7 cellular contexts compared by ENCODE assay signal in genomic region chr16:15008597-15008996, GRCh38. TPM values are rescaled to one million over a fixed set of nuclear protein-coding genes. Genes with fewer than 3 reads are reported as not detected.
DNase-seq lines count a peak whose midpoint lies in the region; ATAC-seq and TF ChIP-seq lines count a peak whose summit lies in the region.
"Not testable (repeated sequence)": the region's sequence is repeated elsewhere in the genome, so short reads cannot be mapped to it uniquely, and the experiment has no call there.

No MANE protein-coding gene starts in this region.

- not testable (repeated sequence) for H3K4me1 Mint-ChIP-seq in GM23338
- peaks cover 10% of the 10 kb centered on the region for H3K4me1 Mint-ChIP-seq in central memory CD8-positive, alpha-beta T cell
- H3K4me1 Mint-ChIP-seq in naive thymus-derived CD4-positive, alpha-beta T cell: peaks cover 0 to 32% (median 25%) of the 10 kb centered on the region in 7 donors

- not testable (repeated sequence) for H3K9me3 Mint-ChIP-seq in GM23338; central memory CD8-positive, alpha-beta T cell; naive thymus-derived CD4-positive, alpha-beta T cell

- H3K27me3 ChIP-seq in BLaER1 treated with 17β-estradiol and CSF1 and Interleukin-3, amounts not matched to agents 10 nM and 100 nM; GM23338 (ENCODE audit: insufficient read depth); naive thymus-derived CD4-positive, alpha-beta T cell (ENCODE audit: control insufficient read depth in 2 of 2, insufficient read depth in 2 of 2, low read length in 2 of 2); upper lobe of right lung: not testable (repeated sequence)

- H3K27me3 Mint-ChIP-seq in GM23338 (ENCODE audit: insufficient read depth, low read depth, poor library complexity); central memory CD8-positive, alpha-beta T cell; naive thymus-derived CD4-positive, alpha-beta T cell: not testable (repeated sequence)

- peak overlapping the region in 8 of 11 experiments; percentile 9 to 61 (median 21); a peak in 11 of 22 replicates for H3K4me2 ChIP-seq in BLaER1 treated with 17β-estradiol and CSF1 and Interleukin-3, amounts not matched to agents 10 nM and 100 nM
- H3K4me2 ChIP-seq in GM23338: not testable (repeated sequence)

- POLR2A ChIA-PET in naive thymus-derived CD4-positive, alpha-beta T cell (lab: Charles Lee): not testable (repeated sequence)

- not testable (repeated sequence) for H3K4me3 ChIP-seq in BLaER1 treated with 17β-estradiol and CSF1 and Interleukin-3, amounts not matched to agents 10 nM and 100 nM; GM23338; naive thymus-derived CD4-positive, alpha-beta T cell (ENCODE audit: low read length); upper lobe of right lung

- H3K36me3 ChIP-seq in BLaER1 treated with 17β-estradiol and CSF1 and Interleukin-3, amounts not matched to agents 10 nM and 100 nM: peaks cover 51 to 82% (median 64%) of the 10 kb centered on the region in 11 experiments
- H3K36me3 ChIP-seq in GM23338 (ENCODE audit: insufficient read depth) (peaks cover 14% of the 10 kb centered on the region; the same call in 1 of the 2 replicates), upper lobe of right lung (peaks cover 78% of the 10 kb centered on the region)
- peaks cover 0 to 25% (median 5%) of the 10 kb centered on the region in 3 experiments for H3K36me3 ChIP-seq in naive thymus-derived CD4-positive, alpha-beta T cell (ENCODE audit: control insufficient read depth in 2 of 3, insufficient read depth in 3 of 3, low read length in 3 of 3)

- not testable (repeated sequence) for ATAC-seq in GM23338; central memory CD8-positive, alpha-beta T cell (replicated peaks; ENCODE audit: extremely low read depth, poor library complexity, severe bottlenecking); naive thymus-derived CD4-positive, alpha-beta T cell
- ATAC-seq in upper lobe of right lung: peak; percentile 54

- CTCF ChIA-PET in naive thymus-derived CD4-positive, alpha-beta T cell (lab: Charles Lee): not testable (repeated sequence)

- H3K9me3 ChIP-seq in BLaER1 treated with 17β-estradiol and CSF1 and Interleukin-3, amounts not matched to agents 10 nM and 100 nM (replicated peaks in 1 of 11); naive thymus-derived CD4-positive, alpha-beta T cell (ENCODE audit: control insufficient read depth in 2 of 3, low read length in 3 of 3); upper lobe of right lung: not testable (repeated sequence)

- H3F3A ChIP-seq in GM23338 (replicated peaks; ENCODE audit: low read depth): not testable (repeated sequence)

- peak overlapping the region in 2 of 11 experiments; percentile 0 to 2; a peak in 2 of 22 replicates for H3K27ac ChIP-seq in BLaER1 treated with 17β-estradiol and CSF1 and Interleukin-3, amounts not matched to agents 10 nM and 100 nM
- not testable (repeated sequence) for H3K27ac ChIP-seq in GM23338 (ENCODE audit: low read depth); naive thymus-derived CD4-positive, alpha-beta T cell (ENCODE audit: low read depth, low read length); upper lobe of right lung

- not testable (repeated sequence) for H3K9me2 ChIP-seq in GM23338 (ENCODE audit: insufficient read depth)

- in situ Hi-C loops in SK-MEL-5 (cut with HindIII; ENCODE audit: low pct_unique_long_range_greater_than_20kb, low sequenced_read_pairs): not testable (repeated sequence)

- TF ChIP-seq CTCF in GM23338 (conservative IDR thresholded peaks at IDR 0.05; ENCODE audit: low read depth in 2 of 2); upper lobe of right lung (IDR thresholded peaks at IDR 0.05): not testable (repeated sequence)

- intact Hi-C loops in naive thymus-derived CD4-positive, alpha-beta T cell (cut with micrococcal nuclease); upper lobe of right lung (cut with DNase I): not testable (repeated sequence)

- H3K36me3 Mint-ChIP-seq in GM23338 (ENCODE audit: low read depth): peaks cover 53% of the 10 kb centered on the region
- H3K36me3 Mint-ChIP-seq in central memory CD8-positive, alpha-beta T cell (ENCODE audit: insufficient read depth): peaks cover 48% of the 10 kb centered on the region
- H3K36me3 Mint-ChIP-seq in naive thymus-derived CD4-positive, alpha-beta T cell: peaks cover 6 to 56% (median 32%) of the 10 kb centered on the region in 5 donors

- peak overlapping the region; percentile 6; the same call in 1 of the 2 replicates for H3K27ac Mint-ChIP-seq in GM23338
- peak overlapping the region; percentile 73 for H3K27ac Mint-ChIP-seq in central memory CD8-positive, alpha-beta T cell (ENCODE audit: low read depth)
- H3K27ac Mint-ChIP-seq in naive thymus-derived CD4-positive, alpha-beta T cell: peak overlapping the region in 5 of 9 donors; percentile 1 to 55 (median 29)

- peaks cover 0 to 22% (median 9%) of the 10 kb centered on the region in 11 experiments; a peak in 11 of 22 replicates for H4K20me1 ChIP-seq in BLaER1 treated with 17β-estradiol and CSF1 and Interleukin-3, amounts not matched to agents 10 nM and 100 nM
- not testable (repeated sequence) for H4K20me1 ChIP-seq in GM23338 (replicated peaks; ENCODE audit: insufficient read depth)

- not testable (repeated sequence) for H2AFZ ChIP-seq in GM23338

- H3K4me3 Mint-ChIP-seq in GM23338; central memory CD8-positive, alpha-beta T cell; naive thymus-derived CD4-positive, alpha-beta T cell: not testable (repeated sequence)

- DNase-seq in GM23338 (ENCODE audit: low spot score); central memory CD8-positive, alpha-beta T cell (ENCODE audit: low spot score in 2 of 2); naive thymus-derived CD4-positive, alpha-beta T cell; upper lobe of right lung: not testable (repeated sequence)
- DNase-seq in SK-MEL-5 (ENCODE audit: low read depth, low spot score) (peak; percentile 56), foreskin melanocyte (peak; percentile 30)

- H3K4me1 ChIP-seq in BLaER1 treated with 17β-estradiol and CSF1 and Interleukin-3, amounts not matched to agents 10 nM and 100 nM: peaks cover 25 to 52% (median 42%) of the 10 kb centered on the region in 10 experiments
- H3K4me1 ChIP-seq in GM23338 (ENCODE audit: insufficient read depth); naive thymus-derived CD4-positive, alpha-beta T cell (ENCODE audit: control insufficient read depth in 2 of 2, insufficient read depth in 2 of 2, low read length in 2 of 2); upper lobe of right lung: not testable (repeated sequence)

- not testable (repeated sequence) for H3K9ac ChIP-seq in BLaER1 treated with 17β-estradiol and CSF1 and Interleukin-3, amounts not matched to agents 10 nM and 100 nM

- not testable (repeated sequence) for H3K79me2 ChIP-seq in GM23338 (replicated peaks; ENCODE audit: insufficient read depth)

RNA-seq across cellular contexts. Expression of gene PDXDC1, which starts 33.8 kb away (rescaled TPM):
- total RNA-seq in GM23338 (2014; rRNA removed; shearing (Covaris generic)): 86.1 and 91.6 TPM in 2 replicates
- 39.0 and 40.0 TPM in 2 replicates for polyA plus RNA-seq in GM23338 (2016; fragmentation: Nextera tagmentation; extraction: Ambion mirVana)
- 127 and 129 TPM in 2 replicates for total RNA-seq in SK-MEL-5 (2014; rRNA removed; shearing (Covaris generic))
- polyA plus RNA-seq in SK-MEL-5 (2015; cell fraction: cytosol; rRNA removed): 117 and 141 TPM in 2 replicates
- 170 and 195 TPM in 2 replicates for polyA plus RNA-seq in SK-MEL-5 (2015; cell fraction: nucleus; rRNA removed)
- 10 to 100 TPM; 50.6 to 79.4 (median 54.9) TPM for total RNA-seq in naive thymus-derived CD4-positive, alpha-beta T cell
- polyA plus RNA-seq in naive thymus-derived CD4-positive, alpha-beta T cell: 10 to 100 TPM; 28.6 to 44.5 TPM
- 100 TPM for total RNA-seq in upper lobe of right lung

RNA-seq across cellular contexts. Expression of gene NTAN1, which starts 47.3 kb away (rescaled TPM):
- 31.4 and 39.4 TPM in 2 replicates for total RNA-seq in GM23338 (2014; rRNA removed; shearing (Covaris generic))
- 51.0 and 53.4 TPM in 2 replicates for polyA plus RNA-seq in GM23338 (2016; fragmentation: Nextera tagmentation; extraction: Ambion mirVana)
- 30.7 and 35.2 TPM in 2 replicates for total RNA-seq in SK-MEL-5 (2014; rRNA removed; shearing (Covaris generic))
- polyA plus RNA-seq in SK-MEL-5 (2015; cell fraction: cytosol; rRNA removed): 21.1 and 21.2 TPM in 2 replicates
- polyA plus RNA-seq in SK-MEL-5 (2015; cell fraction: nucleus; rRNA removed): 30.8 and 32.8 TPM in 2 replicates
- 10 to 100 TPM; 26.1 to 39.2 (median 28.7) TPM for total RNA-seq in naive thymus-derived CD4-positive, alpha-beta T cell
- 10 to 100 TPM; 50.3 to 54.0 TPM for polyA plus RNA-seq in naive thymus-derived CD4-positive, alpha-beta T cell
- 38.4 TPM for total RNA-seq in upper lobe of right lung

Comparison
In these comparisons a context has a peak if more than half of its experiments do, and no peak if none do; other contexts are left out.
1. H3K27ac Mint-ChIP-seq: peak in every context shown above with its lines; median percentile 73 in central memory CD8-positive, alpha-beta T cell; 29 in naive thymus-derived CD4-positive, alpha-beta T cell; 6 in GM23338.